8 cellular contexts compared by ENCODE assay signal in genomic region chr15:25863067-25863967, GRCh38. TPM values are rescaled to one million over a fixed set of nuclear protein-coding genes. Genes with fewer than 3 reads are reported as not detected.
A peak's percentile ranks its signal among the peaks of the same experiment; 100 is the strongest.
DNase-seq lines count a peak whose midpoint lies in the region; ATAC-seq and TF ChIP-seq lines count a peak whose summit lies in the region.

TSS of gene ATP10A (minus strand) at chr15:25863327. CDS start at chr15:25863096, 231 bp downstream.

- TF ChIP-seq CTCF in PC-3 (conservative IDR thresholded peaks at IDR 0.05; ENCODE audit: low read depth, low read length) = no peak
- TF ChIP-seq CTCF in astrocyte of the cerebellum (IDR thresholded peaks at IDR 0.05; ENCODE audit: low read depth, low read length, missing control alignments) = no peak
- TF ChIP-seq CTCF in spleen (IDR thresholded peaks at IDR 0.05 in 8 of 11, conservative IDR thresholded peaks at IDR 0.05 in 3 of 11) = no peak

- no peak within 1 kb of the TSS for H3K27ac ChIP-seq in PC-3 (ENCODE audit: low read length)
- H3K27ac ChIP-seq in spleen = peak within 1 kb of the TSS in 6 of 8 donors; percentile 20 to 77 (median 60)

- H3K4me1 ChIP-seq in PC-3 (ENCODE audit: insufficient read depth, low read length) = no peaks in the 10 kb centered on the region
- H3K4me1 ChIP-seq in spleen = peaks cover 6 to 53% (median 23%) of the 10 kb centered on the region in 6 donors

- POLR2A ChIA-PET in PC-3 (lab: Charles Lee; ENCODE audit: unreplicated experiment) = no interaction called here

- H3K9me3 ChIP-seq in PC-3 (ENCODE audit: low read length) = no peaks in the 10 kb centered on the region
- no peaks in the 10 kb centered on the region for H3K9me3 ChIP-seq in spleen

- H4K20me1 ChIP-seq in PC-3 (ENCODE audit: low read length) = no peaks in the 10 kb centered on the region

- DNase-seq in AG20443 (ENCODE audit: low spot score) (peak; percentile 74), PC-3 (peak; percentile 30), astrocyte of the cerebellum (ENCODE audit: low read depth) (no peak), iPS-NIHi11 (ENCODE audit: low spot score) (peak; percentile 58), spleen (no peak), NCI-H2171 treated with DMSO at 0.1 percent for 48 hours (lab: John Stamatoyannopoulos, UW) (no peak), globus pallidus (ENCODE audit: low spot score) (no peak)

- no peaks in the 10 kb centered on the region for H3K9me2 ChIP-seq in PC-3 (replicated peaks; ENCODE audit: low read length)

- H3K9ac ChIP-seq in PC-3 (ENCODE audit: low read length) = peak within 1 kb of the TSS; percentile 43; the same call in 1 of the 2 replicates

- no peak for TF ChIP-seq POLR2A in spleen (IDR thresholded peaks at IDR 0.05)

- peak within 1 kb of the TSS; percentile 75 for H3K4me3 ChIP-seq in PC-3 (ENCODE audit: low read length)
- H3K4me3 ChIP-seq in astrocyte of the cerebellum (ENCODE audit: low read depth, low read length) = peak within 1 kb of the TSS; percentile 54
- H3K4me3 ChIP-seq in spleen = peak within 1 kb of the TSS; percentile 35 to 80 (median 56)

- BruUV-seq in PC-3 (replicated peaks; lab: Mats Ljungman, UMichigan) = no TSS peak

- CTCF ChIA-PET in PC-3 (lab: Charles Lee) = no interaction called here

- H2AFZ ChIP-seq in PC-3 (ENCODE audit: low read length) = peak within 1 kb of the TSS; percentile 89

- 1 to 10% (median 2%) methylated on average over 30 to 93 of the region's 93 CpGs for WGBS in spleen, 5 donors

- ATAC-seq in PC-3 (peak; percentile 23), GM18502 (IDR thresholded peaks at IDR 0.05; ENCODE audit: poor library complexity, unreplicated experiment) (no peak)

- peak within 1 kb of the TSS; percentile 81 for H3K4me2 ChIP-seq in PC-3 (ENCODE audit: low read length)

- no peaks in the 10 kb centered on the region for H3F3A ChIP-seq in PC-3 (ENCODE audit: low read length, unreplicated experiment)

- H3K79me2 ChIP-seq in PC-3 (ENCODE audit: low read length) = no peaks in the 10 kb centered on the region

- intact Hi-C loops in PC-3 (cut with micrococcal nuclease) = no loop called here
- intact Hi-C loops in spleen (cut with DNase I; ENCODE audit: low total_unique reads) = no loop called here

- H3K27me3 ChIP-seq in PC-3 (ENCODE audit: low read length) (no peaks in the 10 kb centered on the region), spleen (replicated peaks in 1 of 7) (peaks cover 2 to 66% (median 20%) of the 10 kb centered on the region in 7 donors)

- in situ Hi-C loops in astrocyte of the cerebellum (cut with HindIII; ENCODE audit: low sequenced_read_pairs) = no loop called here

- H3K36me3 ChIP-seq in PC-3 (ENCODE audit: low read depth, low read length) (no peaks in the 10 kb centered on the region), spleen (no peaks in the 10 kb centered on the region)

RNA-seq across cellular contexts. Expression of gene ATP10A, which starts in this region (rescaled TPM):
- total RNA-seq in PC-3 (2014; rRNA removed) = 2.6 and 5.0 TPM in 2 replicates
- total RNA-seq in spleen = 1 to 10 TPM; 1.8 to 8.6 (median 4.5) TPM
- 1 to 10 TPM in 1 of 3 donors, under 1 TPM in 2; 0.54 to 1.0 (median 0.64) TPM for polyA plus RNA-seq in spleen

Comparison
In these comparisons a context has a peak if more than half of its experiments do, and no peak if none do; other contexts are left out.
1. DNase-seq: peak in AG20443 (single experiment), PC-3 (single experiment) and iPS-NIHi11 (single experiment); none in astrocyte of the cerebellum (single experiment), spleen (single experiment), NCI-H2171 treated with DMSO at 0.1 percent for 48 hours (single experiment) and globus pallidus (single experiment).
2. Peak in every context shown above with its lines, with median percentiles within 50 percentile points of each other: H3K4me3 ChIP-seq.